In genomic region chr11:44774131-44774530, GRCh38 we compare ENCODE assay signal across 10 cellular contexts. TPM values are rescaled to one million over a fixed set of nuclear protein-coding genes. Genes with fewer than 3 reads are reported as not detected.
DNase-seq lines count a peak whose midpoint lies in the region; ATAC-seq and TF ChIP-seq lines count a peak whose summit lies in the region.
"Had no signal": no experiment of that assay in that cellular context is flagged by ENCODE, and none has a peak within 500 bp of the region (broad histone marks: within the 10 kb centered on the region; RNA-seq: fewer than 3 reads in every experiment).

No MANE protein-coding gene starts in this region.

- ATAC-seq in left lung, result no peak

- no peak overlapping the region for H3K4me3 Mint-ChIP-seq in activated CD4-positive, alpha-beta T cell treated with anti-CD3 and anti-CD28 coated beads, Interleukin-2, amount 10 ng/mL, durations not matched to agents 24 days and 14 days
- H3K4me3 Mint-ChIP-seq: activated T-helper 1 cell treated with anti-CD3 and anti-CD28 coated beads, Interleukin-12 subunit alpha, Interleukin-12 subunit beta, Interleukin-2, Interleukin-4 antibody, amounts not matched to agents 30 ng/mL and 10 ng/mL and 1 ng/mL, durations not matched to agents 14 hours and 24 hours and 36 hours had no signal

- no peaks in the 10 kb centered on the region for H3K9me3 ChIP-seq in A673 (ENCODE audit: low read depth, low read length, poor library complexity, severe bottlenecking)
- no peaks in the 10 kb centered on the region for H3K9me3 ChIP-seq in muscle layer of colon (ENCODE audit: low read length)
- no peaks in the 10 kb centered on the region for H3K9me3 ChIP-seq in left lung

- BruUV-seq in A673 (replicated peaks; lab: Mats Ljungman, UMichigan), result no TSS peak

- H3K27ac ChIP-seq in A673 (ENCODE audit: low read depth, low read length, poor library complexity, severe bottlenecking) (peak overlapping the region; percentile 0), muscle layer of colon (ENCODE audit: low read depth, low read length) (peak overlapping the region; percentile 81), left lung (peak overlapping the region in 1 of 2 donors; percentile 28)

- no peaks in the 10 kb centered on the region for H3K4me1 Mint-ChIP-seq in activated CD4-positive, alpha-beta T cell treated with anti-CD3 and anti-CD28 coated beads, Interleukin-2, amount 10 ng/mL, durations not matched to agents 24 days and 14 days

- TF ChIP-seq CTCF in A673 (conservative IDR thresholded peaks at IDR 0.05; ENCODE audit: low read depth, low read length), result no peak
- no peak for TF ChIP-seq CTCF in fibroblast of villous mesenchyme (IDR thresholded peaks at IDR 0.05; ENCODE audit: insufficient read depth, low read depth, low read length)
- TF ChIP-seq CTCF in left lung (IDR thresholded peaks at IDR 0.05), result no peak

- no peak overlapping the region for H3K27ac Mint-ChIP-seq in activated CD4-positive, alpha-beta T cell treated with anti-CD3 and anti-CD28 coated beads, Interleukin-2, amount 10 ng/mL, durations not matched to agents 24 days and 14 days
- H3K27ac Mint-ChIP-seq: activated T-helper 1 cell treated with anti-CD3 and anti-CD28 coated beads, Interleukin-12 subunit alpha, Interleukin-12 subunit beta, Interleukin-2, Interleukin-4 antibody, amounts not matched to agents 30 ng/mL and 10 ng/mL and 1 ng/mL, durations not matched to agents 14 hours and 24 hours and 36 hours had no signal

- intact Hi-C loops in A673 (cut with micrococcal nuclease; ENCODE audit: unreplicated experiment), result no loop called here
- intact Hi-C loops in activated CD4-positive, alpha-beta T cell treated with anti-CD3 and anti-CD28 coated beads, Interleukin-2, amount 10 ng/mL, durations not matched to agents 24 days and 14 days (cut with micrococcal nuclease), result no loop called here
- intact Hi-C loops in left lung (cut with DNase I), result no loop called here

- no peak overlapping the region for H3K4me3 ChIP-seq in A673 (ENCODE audit: low read depth, low read length, poor library complexity, severe bottlenecking)
- H3K4me3 ChIP-seq in fibroblast of villous mesenchyme (ENCODE audit: low read depth, low read length), result no peak overlapping the region
- H3K4me3 ChIP-seq in muscle layer of colon (ENCODE audit: low read depth in 1 of 2, low read length in 2 of 2), result no peak overlapping the region
- H3K4me3 ChIP-seq in left lung, result no peak overlapping the region

- H3K27me3 ChIP-seq in A673 (replicated peaks; ENCODE audit: insufficient read depth, low read depth, low read length, poor library complexity) (no peaks in the 10 kb centered on the region), muscle layer of colon (ENCODE audit: control insufficient read depth in 1 of 2, insufficient read depth in 2 of 2, low read length in 2 of 2) (no peaks in the 10 kb centered on the region), left lung (no peaks in the 10 kb centered on the region)

- H3K9me3 Mint-ChIP-seq in activated CD4-positive, alpha-beta T cell treated with anti-CD3 and anti-CD28 coated beads, Interleukin-2, amount 10 ng/mL, durations not matched to agents 24 days and 14 days, result no peaks in the 10 kb centered on the region
- H3K9me3 Mint-ChIP-seq: activated T-helper 1 cell treated with anti-CD3 and anti-CD28 coated beads, Interleukin-12 subunit alpha, Interleukin-12 subunit beta, Interleukin-2, Interleukin-4 antibody, amounts not matched to agents 30 ng/mL and 10 ng/mL and 1 ng/mL, durations not matched to agents 14 hours and 24 hours and 36 hours had no signal

- peaks cover 2% of the 10 kb centered on the region for H3K27me3 Mint-ChIP-seq in activated CD4-positive, alpha-beta T cell treated with anti-CD3 and anti-CD28 coated beads, Interleukin-2, amount 10 ng/mL, durations not matched to agents 24 days and 14 days

- DNase-seq in A673 (ENCODE audit: low spot score) (peak; percentile 88), NCI-H2171 (lab: John Stamatoyannopoulos, UW) (peak; percentile 84), fibroblast of villous mesenchyme (ENCODE audit: low read depth) (peak; percentile 54), left lung (no peak), NK-92 (lab: John Stamatoyannopoulos, UW; ENCODE audit: unreplicated experiment) (no peak)
- no peak for DNase-seq in activated CD4-positive, alpha-beta T cell treated with anti-CD3 and anti-CD28 coated beads, Interleukin-2, amount 50 U/mL, for 48 hours
- no peak for DNase-seq in activated CD4-positive, alpha-beta T cell treated with anti-CD3 and anti-CD28 coated beads, Interleukin-2, amount 10 ng/mL, durations not matched to agents 24 days and 14 days
- DNase-seq: ACHN had no signal

- H3K9ac ChIP-seq in muscle layer of colon (ENCODE audit: low read length), result peak overlapping the region; percentile 22

- H3K36me3 ChIP-seq in A673 (ENCODE audit: insufficient read depth, low read length, poor library complexity, severe bottlenecking), result no peaks in the 10 kb centered on the region
- H3K36me3 ChIP-seq in muscle layer of colon (ENCODE audit: insufficient read depth, low read length), result no peaks in the 10 kb centered on the region
- no peaks in the 10 kb centered on the region for H3K36me3 ChIP-seq in left lung

- CTCF ChIA-PET in A673 (lab: Charles Lee), result interaction anchor here (0.8 to 1.5 kb wide), 3 partner anchors 11 to 49 kb away, joined by 3 to 5 read pairs (median 3); no protein-coding TSS in a partner anchor

- POLR2A ChIA-PET in A673 (lab: Charles Lee; ENCODE audit: low non-redundant PET), result interaction anchor here (0.6 to 1.0 kb wide), 2 partner anchors 9 to 13 kb away, joined by 3 read pairs; no protein-coding TSS in a partner anchor

- H3K4me1 ChIP-seq in A673 (ENCODE audit: insufficient read depth, low read length, poor library complexity, severe bottlenecking) (peaks cover 63% of the 10 kb centered on the region), muscle layer of colon (ENCODE audit: insufficient read depth, low read length) (peaks cover 78% of the 10 kb centered on the region), left lung (peaks cover 8 to 10% of the 10 kb centered on the region in 2 donors)

- no peaks in the 10 kb centered on the region for H3K36me3 Mint-ChIP-seq in activated CD4-positive, alpha-beta T cell treated with anti-CD3 and anti-CD28 coated beads, Interleukin-2, amount 10 ng/mL, durations not matched to agents 24 days and 14 days (ENCODE audit: low read depth)

RNA-seq across cellular contexts. Expression of gene TSPAN18, which starts 47.4 kb away (rescaled TPM):
- total RNA-seq in A673 (2021) (2.8 and 5.8 TPM in 2 replicates), fibroblast of villous mesenchyme (under 0.01 and 0.64 TPM in 2 replicates), left lung (10 to 100 TPM; 27.2 to 31.4 TPM)
- total RNA-seq in activated CD4-positive, alpha-beta T cell treated with anti-CD3 and anti-CD28 coated beads, Interleukin-2, amount 10 ng/mL, durations not matched to agents 24 days and 14 days, result 1.4 and 1.5 TPM in 2 replicates

Comparison
In these comparisons a context has a peak if more than half of its experiments do, and no peak if none do; other contexts are left out.
1. DNase-seq: peak in A673 (single experiment), NCI-H2171 (single experiment) and fibroblast of villous mesenchyme (single experiment); none in activated CD4-positive, alpha-beta T cell treated with anti-CD3 and anti-CD28 coated beads, Interleukin-2, amount 50 U/mL, for 48 hours (0 of 2), activated CD4-positive, alpha-beta T cell treated with anti-CD3 and anti-CD28 coated beads, Interleukin-2, amount 10 ng/mL, durations not matched to agents 24 days and 14 days (single experiment), left lung (0 of 2) and NK-92 (single experiment).